In genomic region chr5:96573513-96573894, GRCh38 we compare ENCODE assay signal across 12 cellular contexts.
DNase-seq lines count a peak whose midpoint lies in the region; ATAC-seq, FAIRE-seq and TF ChIP-seq lines count a peak whose summit lies in the region.
"Had no signal": no experiment of that assay in that cellular context is flagged by ENCODE, and none has a peak within 500 bp of the region (broad histone marks: within the 10 kb centered on the region; RNA-seq: fewer than 3 reads in every experiment).

No MANE protein-coding gene starts in this region.

- peak overlapping the region; percentile 67 for H2BK15ac ChIP-seq in IMR-90 (ENCODE audit: low read depth, low read length)
- no peak overlapping the region for H2BK15ac ChIP-seq in mesenchymal stem cell (ENCODE audit: low read depth, poor library complexity, severe bottlenecking)

- H4K20me1 ChIP-seq in IMR-90 (ENCODE audit: insufficient read depth, low read length) (no peaks in the 10 kb centered on the region; the same call in 1 of the 2 replicates), astrocyte (ENCODE audit: insufficient read depth, low read length) (no peaks in the 10 kb centered on the region)
- H4K20me1 ChIP-seq: BLaER1 treated with 17β-estradiol and CSF1 and Interleukin-3, amounts not matched to agents 10 nM and 100 nM had no signal

- no peak for DNase-seq in IMR-90
- no peak for DNase-seq in astrocyte (ENCODE audit: low read depth)
- no peak for DNase-seq in mesenchymal stem cell
- DNase-seq in thyroid gland, result no peak
- DNase-seq: CD4-positive, CD25-positive, alpha-beta regulatory T cell had no signal

- no peak overlapping the region for H3K56ac ChIP-seq in IMR-90 (ENCODE audit: extremely low read depth, insufficient read depth, low read length)

- ATAC-seq in IMR-90 (ENCODE audit: low read depth) (no peak), HG03342 (IDR thresholded peaks at IDR 0.05; ENCODE audit: unreplicated experiment) (no peak), HG03095 (IDR thresholded peaks at IDR 0.05; ENCODE audit: unreplicated experiment) (no peak)
- ATAC-seq: HCT116 had no signal

- H3K36me3 Mint-ChIP-seq in astrocyte (ENCODE audit: low read depth, unreplicated experiment), result no peaks in the 10 kb centered on the region
- H3K36me3 Mint-ChIP-seq: CD4-positive, CD25-positive, alpha-beta regulatory T cell had no signal

- no peak overlapping the region for H3K27ac Mint-ChIP-seq in astrocyte (ENCODE audit: unreplicated experiment)
- H3K27ac Mint-ChIP-seq: CD4-positive, CD25-positive, alpha-beta regulatory T cell had no signal

- peaks cover 7% of the 10 kb centered on the region for H3K9me1 ChIP-seq in IMR-90 (ENCODE audit: insufficient read depth, low read length)

- CTCF ChIA-PET in IMR-90 (lab: Yijun Ruan, JAX), result no interaction called here

- POLR2A ChIA-PET in IMR-90 (lab: Charles Lee; ENCODE audit: unreplicated experiment), result no interaction called here

- H3K23ac ChIP-seq in IMR-90 (ENCODE audit: low read depth, low read length) (peak overlapping the region; percentile 11; the same call in 1 of the 2 replicates), mesenchymal stem cell (ENCODE audit: low read length in 2 of 2) (no peak overlapping the region)

- no TSS peak for BruUV-seq in IMR-90 (replicated peaks; lab: Mats Ljungman, UMichigan)

- H3K79me1 ChIP-seq in IMR-90 (ENCODE audit: low read depth in 1 of 2, low read length in 2 of 2), result no peaks in the 10 kb centered on the region
- no peaks in the 10 kb centered on the region for H3K79me1 ChIP-seq in mesenchymal stem cell (replicated peaks; ENCODE audit: low read length, poor library complexity, severe bottlenecking)

- in situ Hi-C loops in IMR-90 (cut with MboI; ENCODE audit: low sequenced_read_pairs), result no loop called here

- H3K4ac ChIP-seq in IMR-90 (ENCODE audit: low read depth, low read length) (peak overlapping the region; percentile 85), mesenchymal stem cell (ENCODE audit: low read depth in 1 of 2, low read length in 2 of 2) (no peak overlapping the region)

- H3K27ac ChIP-seq in ACC112 (ENCODE audit: low read depth, low read length) (peak overlapping the region; percentile 91), IMR-90 (ENCODE audit: insufficient read depth, low read length) (peak overlapping the region; percentile 51), astrocyte (ENCODE audit: low read depth, low read length) (peak overlapping the region; percentile 67), mesenchymal stem cell (ENCODE audit: low read length, poor library complexity, severe bottlenecking) (peak overlapping the region; percentile 79), thyroid gland (no peak overlapping the region)
- H3K27ac ChIP-seq: BLaER1 treated with 17β-estradiol and CSF1 and Interleukin-3, amounts not matched to agents 10 nM and 100 nM had no signal

- H3K4me3 ChIP-seq in ACC112 (ENCODE audit: low read depth, low read length) (no peak overlapping the region), IMR-90 (ENCODE audit: insufficient read depth, low read depth, low read length) (no peak overlapping the region), astrocyte (ENCODE audit: insufficient read depth, low read depth, low read length) (no peak overlapping the region), mesenchymal stem cell (ENCODE audit: insufficient read depth in 1 of 2, low read depth in 1 of 2, low read length in 2 of 2) (no peak overlapping the region), thyroid gland (replicated peaks in 1 of 3) (no peak overlapping the region)
- H3K4me3 ChIP-seq: BLaER1 treated with 17β-estradiol and CSF1 and Interleukin-3, amounts not matched to agents 10 nM and 100 nM; GM23248; K562 had no signal

- no peak overlapping the region for H2BK12ac ChIP-seq in mesenchymal stem cell (ENCODE audit: low read length in 2 of 2)

- H3K9ac ChIP-seq in IMR-90 (ENCODE audit: low read depth, low read length) (no peak overlapping the region), astrocyte (ENCODE audit: low read length) (no peak overlapping the region), mesenchymal stem cell (ENCODE audit: low read length) (no peak overlapping the region)
- H3K9ac ChIP-seq: BLaER1 treated with 17β-estradiol and CSF1 and Interleukin-3, amounts not matched to agents 10 nM and 100 nM; GM23248 had no signal

- H2AFZ ChIP-seq in ACC112 (ENCODE audit: low read length, unreplicated experiment) (no peak overlapping the region), IMR-90 (replicated peaks; ENCODE audit: low read length, poor library complexity) (no peak overlapping the region), astrocyte (ENCODE audit: low read depth, low read length) (no peak overlapping the region), mesenchymal stem cell (ENCODE audit: low read depth, low read length) (no peak overlapping the region)
- H2AFZ ChIP-seq: GM23248 had no signal

- H2AK5ac ChIP-seq in IMR-90 (ENCODE audit: low read depth, low read length) (peak overlapping the region; percentile 89), mesenchymal stem cell (ENCODE audit: low read length, severe bottlenecking) (peak overlapping the region; percentile 56)

- H4K8ac ChIP-seq in IMR-90 (ENCODE audit: low read depth in 2 of 2, low read length in 2 of 2), result peak overlapping the region; percentile 41 to 56
- peak overlapping the region; percentile 84 for H4K8ac ChIP-seq in mesenchymal stem cell (ENCODE audit: low read length)

- H3K14ac ChIP-seq in IMR-90 (replicated peaks; ENCODE audit: low read depth, low read length), result peak overlapping the region; percentile 84
- H3K14ac ChIP-seq in mesenchymal stem cell (ENCODE audit: low read length in 2 of 2), result no peak overlapping the region

- H3K9me3 ChIP-seq in IMR-90 (ENCODE audit: control insufficient read depth, insufficient read depth, low read length), result no peaks in the 10 kb centered on the region
- no peaks in the 10 kb centered on the region for H3K9me3 ChIP-seq in astrocyte (ENCODE audit: insufficient read depth, low read depth, low read length)
- no peaks in the 10 kb centered on the region for H3K9me3 ChIP-seq in mesenchymal stem cell (ENCODE audit: control insufficient read depth, low read length)
- no peaks in the 10 kb centered on the region for H3K9me3 ChIP-seq in thyroid gland
- H3K9me3 ChIP-seq: BLaER1 treated with 17β-estradiol and CSF1 and Interleukin-3, amounts not matched to agents 10 nM and 100 nM had no signal

- peak overlapping the region; percentile 78 for H2BK120ac ChIP-seq in IMR-90 (ENCODE audit: low read depth, low read length)
- no peak overlapping the region for H2BK120ac ChIP-seq in mesenchymal stem cell (ENCODE audit: low read depth, low read length)

- H3K9me3 Mint-ChIP-seq in astrocyte (ENCODE audit: unreplicated experiment), result no peaks in the 10 kb centered on the region
- H3K9me3 Mint-ChIP-seq: CD4-positive, CD25-positive, alpha-beta regulatory T cell had no signal

- no peak for TF ChIP-seq RAD21 in IMR-90 (IDR thresholded peaks at IDR 0.05; ENCODE audit: low read length)

- H2BK5ac ChIP-seq in IMR-90 (ENCODE audit: low read depth, low read length, poor library complexity, severe bottlenecking) (peak overlapping the region; percentile 81), mesenchymal stem cell (ENCODE audit: low read depth, low read length, poor library complexity, severe bottlenecking) (no peak overlapping the region)

- peaks cover 22% of the 10 kb centered on the region for H3K4me1 ChIP-seq in ACC112 (ENCODE audit: control insufficient read depth, insufficient read depth, low read length, unreplicated experiment)
- peaks cover 5% of the 10 kb centered on the region for H3K4me1 ChIP-seq in IMR-90 (ENCODE audit: control insufficient read depth, insufficient read depth, low read length)
- H3K4me1 ChIP-seq in astrocyte (ENCODE audit: insufficient read depth, low read length), result peaks cover 18% of the 10 kb centered on the region
- peaks cover 7% of the 10 kb centered on the region for H3K4me1 ChIP-seq in mesenchymal stem cell (ENCODE audit: control insufficient read depth, insufficient read depth, low read depth, low read length)
- no peaks in the 10 kb centered on the region for H3K4me1 ChIP-seq in thyroid gland

- intact Hi-C loops in IMR-90 (cut with micrococcal nuclease) (no loop called here), thyroid gland (cut with DNase I) (no loop called here)

- FAIRE-seq in astrocyte (lab: Jason Lieb, UNC), result no peak

- H3K79me2 ChIP-seq in ACC112 (ENCODE audit: control insufficient read depth, insufficient read depth, low read length, unreplicated experiment) (no peaks in the 10 kb centered on the region), astrocyte (ENCODE audit: insufficient read depth, low read length) (no peaks in the 10 kb centered on the region)

- TF ChIP-seq POLR2A in IMR-90 (IDR thresholded peaks at IDR 0.05; ENCODE audit: low read depth, low read length), result no peak
- no peak for TF ChIP-seq POLR2A in thyroid gland (IDR thresholded peaks at IDR 0.05)

- peaks cover 34% of the 10 kb centered on the region for H3K4me1 Mint-ChIP-seq in astrocyte (ENCODE audit: low read depth, unreplicated experiment)
- H3K4me1 Mint-ChIP-seq: CD4-positive, CD25-positive, alpha-beta regulatory T cell had no signal

- no peak overlapping the region for H3K4me3 Mint-ChIP-seq in astrocyte (ENCODE audit: unreplicated experiment)
- H3K4me3 Mint-ChIP-seq: CD4-positive, CD25-positive, alpha-beta regulatory T cell had no signal

- TF ChIP-seq CTCF in IMR-90 (conservative IDR thresholded peaks at IDR 0.05; ENCODE audit: low read depth, low read length) (no peak), astrocyte (IDR thresholded peaks at IDR 0.05; ENCODE audit: insufficient read depth, low read depth, low read length) (no peak), thyroid gland (IDR thresholded peaks at IDR 0.05) (no peak)

- H3K4me2 ChIP-seq in IMR-90 (ENCODE audit: low read depth, low read length), result no peak overlapping the region
- no peak overlapping the region for H3K4me2 ChIP-seq in astrocyte (ENCODE audit: low read length)
- H3K4me2 ChIP-seq in mesenchymal stem cell (ENCODE audit: low read length, poor library complexity, severe bottlenecking), result no peak overlapping the region
- H3K4me2 ChIP-seq: BLaER1 treated with 17β-estradiol and CSF1 and Interleukin-3, amounts not matched to agents 10 nM and 100 nM had no signal

- peak overlapping the region; percentile 30; the same call in 1 of the 2 replicates for H2BK20ac ChIP-seq in IMR-90 (ENCODE audit: low read depth, low read length)

- H3K36me3 ChIP-seq in ACC112 (ENCODE audit: insufficient read depth, low read length) (no peaks in the 10 kb centered on the region), IMR-90 (ENCODE audit: control insufficient read depth, insufficient read depth, low read length) (no peaks in the 10 kb centered on the region), astrocyte (ENCODE audit: insufficient read depth, low read length) (no peaks in the 10 kb centered on the region), mesenchymal stem cell (ENCODE audit: control insufficient read depth in 1 of 2, insufficient read depth in 2 of 2, low read depth in 1 of 2, low read length in 2 of 2) (no peaks in the 10 kb centered on the region), thyroid gland (no peaks in the 10 kb centered on the region)
- H3K36me3 ChIP-seq: BLaER1 treated with 17β-estradiol and CSF1 and Interleukin-3, amounts not matched to agents 10 nM and 100 nM had no signal

- H3K27me3 ChIP-seq in ACC112 (ENCODE audit: insufficient read depth, low read length) (no peaks in the 10 kb centered on the region), IMR-90 (ENCODE audit: control insufficient read depth, insufficient read depth, low read length) (no peaks in the 10 kb centered on the region), astrocyte (ENCODE audit: insufficient read depth, low read length) (no peaks in the 10 kb centered on the region), mesenchymal stem cell (ENCODE audit: control insufficient read depth in 1 of 2, insufficient read depth in 1 of 2, low read length in 2 of 2) (no peaks in the 10 kb centered on the region), thyroid gland (no peaks in the 10 kb centered on the region)

- H3K27me3 Mint-ChIP-seq in astrocyte (ENCODE audit: low read depth, unreplicated experiment), result no peaks in the 10 kb centered on the region

- no peak overlapping the region; the same call in 1 of the 2 replicates for H4K5ac ChIP-seq in IMR-90 (ENCODE audit: low read depth, low read length)

- H2AK9ac ChIP-seq in IMR-90 (replicated peaks; ENCODE audit: low read depth, low read length, poor library complexity), result no peak overlapping the region

- dilution Hi-C loops in IMR-90 (cut with HindIII; ENCODE audit: low sequenced_read_pairs, unreplicated experiment), result no loop called here

- peak overlapping the region; percentile 60; the same call in 1 of the 2 replicates for H3K18ac ChIP-seq in IMR-90 (ENCODE audit: low read depth, low read length)
- peak overlapping the region; percentile 40 to 68 for H3K18ac ChIP-seq in mesenchymal stem cell (ENCODE audit: low read depth in 1 of 2, low read length in 2 of 2)

- H4K91ac ChIP-seq in IMR-90 (ENCODE audit: insufficient read depth, low read depth, low read length) (peak overlapping the region; percentile 56), mesenchymal stem cell (ENCODE audit: low read length) (no peak overlapping the region)

Comparison
In these comparisons a context has a peak if more than half of its experiments do, and no peak if none do; other contexts are left out.
1. H3K27ac ChIP-seq: peak in ACC112 (single experiment), IMR-90 (single experiment), astrocyte (single experiment) and mesenchymal stem cell (single experiment); none in thyroid gland (0 of 3).